Comparison of ENCODE assay signal across 15 cellular contexts in the genomic region with DNA sequence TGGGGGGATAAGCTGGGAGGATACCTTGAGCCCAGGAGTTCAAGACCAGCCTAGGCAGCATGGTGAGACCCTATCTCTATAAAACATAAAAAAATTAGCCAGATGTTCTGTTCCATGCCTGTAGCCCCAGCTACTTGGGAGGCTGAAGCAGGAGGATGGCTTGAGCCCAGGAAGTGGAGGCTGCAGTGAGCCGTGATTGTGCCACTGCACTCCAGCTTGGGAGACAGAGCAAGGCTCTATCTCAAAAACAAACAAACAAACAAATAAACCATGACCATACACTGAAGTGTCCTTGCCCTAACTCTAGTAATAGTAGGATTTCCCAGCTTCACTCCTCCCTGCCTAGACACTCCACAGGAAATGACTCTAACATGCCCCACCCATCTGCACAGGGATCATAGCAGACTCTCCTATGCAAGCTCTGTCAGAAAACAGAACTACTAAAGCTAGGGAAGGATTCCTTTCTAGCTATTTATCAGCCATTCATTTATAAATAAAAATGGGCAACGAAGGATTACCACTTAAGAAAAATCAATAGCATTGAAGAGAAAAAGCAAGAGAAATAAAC. TPM values are rescaled to one million over a fixed set of nuclear protein-coding genes. Genes with fewer than 3 reads are reported as not detected.
A peak's percentile ranks its signal among the peaks of the same experiment; 100 is the strongest.
DNase-seq lines count a peak whose midpoint lies in the region; ATAC-seq and TF ChIP-seq lines count a peak whose summit lies in the region.
"Had no signal": no experiment of that assay in that cellular context is flagged by ENCODE, and none has a peak within 500 bp of the region (broad histone marks: within the 10 kb centered on the region; RNA-seq: fewer than 3 reads in every experiment).

No MANE protein-coding gene starts in this region.

- H3K27ac ChIP-seq in IMR-90 (ENCODE audit: insufficient read depth, low read length): no peak overlapping the region
- no peak overlapping the region for H3K27ac ChIP-seq in CD8-positive, alpha-beta memory T cell (ENCODE audit: low read depth, low read length)
- H3K27ac ChIP-seq: body of pancreas had no signal

- DNase-seq in COLO829 (ENCODE audit: low spot score) (peak; percentile 39), IMR-90 (peak; percentile 53), adipocyte (ENCODE audit: low read depth) (peak; percentile 36), iris pigment epithelial cell (ENCODE audit: low read depth) (peak; percentile 71), lower leg skin (ENCODE audit: low spot score in 2 of 2) (no peak)
- no peak for DNase-seq in CD8-positive, alpha-beta memory T cell
- DNase-seq: activated CD4-positive, alpha-beta T cell treated with anti-CD3 and anti-CD28 coated beads, Interleukin-2, amount 10 ng/mL, durations not matched to agents 24 days and 14 days; body of pancreas; CD8-positive, alpha-beta T cell; immature natural killer cell; NCI-H1105 treated with DMSO at 0.1 percent for 48 hours had no signal

- TF ChIP-seq CTCF in IMR-90 (conservative IDR thresholded peaks at IDR 0.05; ENCODE audit: low read depth, low read length): no peak
- no peak for TF ChIP-seq CTCF in lower leg skin (IDR thresholded peaks at IDR 0.05)

- no peak overlapping the region for H3K18ac ChIP-seq in IMR-90 (ENCODE audit: low read depth, low read length)

- no peak overlapping the region for H3K23ac ChIP-seq in IMR-90 (ENCODE audit: low read depth, low read length)

- in situ Hi-C loops in IMR-90 (cut with MboI; ENCODE audit: low sequenced_read_pairs): no loop called here

- no peak overlapping the region for H4K8ac ChIP-seq in IMR-90 (ENCODE audit: low read depth in 2 of 2, low read length in 2 of 2)

- no peak overlapping the region for H3K56ac ChIP-seq in IMR-90 (ENCODE audit: extremely low read depth, insufficient read depth, low read length)

- no peak overlapping the region for H4K5ac ChIP-seq in IMR-90 (ENCODE audit: low read depth, low read length)

- intact Hi-C loops in IMR-90 (cut with micrococcal nuclease): no loop called here
- intact Hi-C loops in lower leg skin (cut with DNase I; ENCODE audit: low total_unique reads): no loop called here

- peak overlapping the region in 1 of 7 donors; percentile 63 for H3K4me3 Mint-ChIP-seq in CD8-positive, alpha-beta memory T cell
- H3K4me3 Mint-ChIP-seq: activated CD4-positive, alpha-beta T cell treated with anti-CD3 and anti-CD28 coated beads, Interleukin-2, amount 10 ng/mL, durations not matched to agents 24 days and 14 days; CD8-positive, alpha-beta T cell; immature natural killer cell had no signal

- H3K9me3 Mint-ChIP-seq in CD8-positive, alpha-beta memory T cell: no peaks in the 10 kb centered on the region
- H3K9me3 Mint-ChIP-seq: activated CD4-positive, alpha-beta T cell treated with anti-CD3 and anti-CD28 coated beads, Interleukin-2, amount 10 ng/mL, durations not matched to agents 24 days and 14 days; CD8-positive, alpha-beta T cell; immature natural killer cell had no signal

- H3K4me2 ChIP-seq in IMR-90 (ENCODE audit: low read depth, low read length): no peak overlapping the region

- H3K36me3 ChIP-seq in IMR-90 (ENCODE audit: control insufficient read depth, insufficient read depth, low read length) (no peaks in the 10 kb centered on the region), adipocyte (ENCODE audit: control insufficient read depth, insufficient read depth, low read length, severe bottlenecking) (no peaks in the 10 kb centered on the region)
- H3K36me3 ChIP-seq in CD8-positive, alpha-beta memory T cell (ENCODE audit: insufficient read depth, low read length): no peaks in the 10 kb centered on the region

- CTCF ChIA-PET in IMR-90 (lab: Yijun Ruan, JAX): no interaction called here
- CTCF ChIA-PET in CD8-positive, alpha-beta memory T cell (lab: Charles Lee): no interaction called here

- WGBS in IMR-90 (ENCODE audit: extremely low coverage in 2 of 2, insufficient read length in 1 of 2), 2 experiments: no CpG with 5 or more reads among the region's 2 CpGs
- WGBS in lower leg skin, 2 donors: 79 to 85% methylated on average over 2 of the region's 2 CpGs

- POLR2A ChIA-PET in IMR-90 (lab: Charles Lee; ENCODE audit: unreplicated experiment): no interaction called here
- POLR2A ChIA-PET in CD8-positive, alpha-beta memory T cell (lab: Charles Lee): interaction anchor here (0.7 kb wide), 1 partner anchor 31 kb away, joined by 3 read pairs; no protein-coding TSS in a partner anchor

- no peak overlapping the region for H3K4ac ChIP-seq in IMR-90 (ENCODE audit: low read depth, low read length)

- H3K79me1 ChIP-seq in IMR-90 (ENCODE audit: low read depth in 1 of 2, low read length in 2 of 2): peaks cover 0 to 6% of the 10 kb centered on the region in 2 experiments; a peak in 1 of 4 replicates

- no peak overlapping the region for H2AK5ac ChIP-seq in IMR-90 (ENCODE audit: low read depth, low read length)

- H2BK15ac ChIP-seq in IMR-90 (ENCODE audit: low read depth, low read length): no peak overlapping the region

- H3K36me3 Mint-ChIP-seq in CD8-positive, alpha-beta memory T cell: peaks cover 0 to 8% (median 0%) of the 10 kb centered on the region in 3 donors

- H3K14ac ChIP-seq in IMR-90 (replicated peaks; ENCODE audit: low read depth, low read length): no peak overlapping the region

- dilution Hi-C loops in IMR-90 (cut with HindIII; ENCODE audit: low sequenced_read_pairs, unreplicated experiment): no loop called here

- TF ChIP-seq POLR2A in IMR-90 (IDR thresholded peaks at IDR 0.05; ENCODE audit: low read depth, low read length) (no peak), lower leg skin (IDR thresholded peaks at IDR 0.05) (no peak)

- H3K4me1 Mint-ChIP-seq in CD8-positive, alpha-beta memory T cell: peaks cover 10 to 15% (median 11%) of the 10 kb centered on the region in 3 donors

- BruUV-seq in IMR-90 (replicated peaks; lab: Mats Ljungman, UMichigan): no TSS peak

- H2AFZ ChIP-seq in IMR-90 (replicated peaks; ENCODE audit: low read length, poor library complexity): no peak overlapping the region

- H3K4me1 ChIP-seq in IMR-90 (ENCODE audit: control insufficient read depth, insufficient read depth, low read length) (peaks cover 2% of the 10 kb centered on the region; the same call in 1 of the 2 replicates), adipocyte (ENCODE audit: control insufficient read depth, insufficient read depth, low read length) (peaks cover 5% of the 10 kb centered on the region)
- H3K4me1 ChIP-seq in CD8-positive, alpha-beta memory T cell (ENCODE audit: insufficient read depth, low read length): peaks cover 7% of the 10 kb centered on the region

- H2BK20ac ChIP-seq in IMR-90 (ENCODE audit: low read depth, low read length): no peak overlapping the region

- H2BK5ac ChIP-seq in IMR-90 (ENCODE audit: low read depth, low read length, poor library complexity, severe bottlenecking): no peak overlapping the region

- H3K27ac Mint-ChIP-seq in CD8-positive, alpha-beta memory T cell: peak overlapping the region in 2 of 8 donors; percentile 29 to 55
- H3K27ac Mint-ChIP-seq: activated CD4-positive, alpha-beta T cell treated with anti-CD3 and anti-CD28 coated beads, Interleukin-2, amount 10 ng/mL, durations not matched to agents 24 days and 14 days; CD8-positive, alpha-beta T cell; immature natural killer cell had no signal

- 0 out of 2 replicates have a peak, but pooled peaks cover 3% of the 10 kb centered on the region for H3K9me1 ChIP-seq in IMR-90 (ENCODE audit: insufficient read depth, low read length)

- no peak for TF ChIP-seq RAD21 in IMR-90 (IDR thresholded peaks at IDR 0.05; ENCODE audit: low read length)

- H3K4me3 ChIP-seq in IMR-90 (ENCODE audit: insufficient read depth, low read depth, low read length): no peak overlapping the region
- H3K4me3 ChIP-seq in adipocyte (ENCODE audit: low read length): no peak overlapping the region
- no peak overlapping the region for H3K4me3 ChIP-seq in CD8-positive, alpha-beta memory T cell (ENCODE audit: low read length)
- no peak overlapping the region for H3K4me3 ChIP-seq in lower leg skin (ENCODE audit: low read depth, poor library complexity, severe bottlenecking)
- H3K4me3 ChIP-seq: body of pancreas had no signal

- H4K20me1 ChIP-seq in IMR-90 (ENCODE audit: insufficient read depth, low read length): no peaks in the 10 kb centered on the region

- H3K27me3 Mint-ChIP-seq in CD8-positive, alpha-beta memory T cell: peaks cover 3 to 11% of the 10 kb centered on the region in 2 donors

- H3K9me3 ChIP-seq in IMR-90 (ENCODE audit: control insufficient read depth, insufficient read depth, low read length) (no peaks in the 10 kb centered on the region), adipocyte (ENCODE audit: control insufficient read depth, low read length) (no peaks in the 10 kb centered on the region)
- no peaks in the 10 kb centered on the region for H3K9me3 ChIP-seq in CD8-positive, alpha-beta memory T cell (ENCODE audit: low read length)
- H3K9me3 ChIP-seq: body of pancreas had no signal

- H2AK9ac ChIP-seq in IMR-90 (replicated peaks; ENCODE audit: low read depth, low read length, poor library complexity): no peak overlapping the region

- H3K27me3 ChIP-seq in IMR-90 (ENCODE audit: control insufficient read depth, insufficient read depth, low read length) (no peaks in the 10 kb centered on the region), adipocyte (replicated peaks; ENCODE audit: control insufficient read depth, insufficient read depth, low read length) (no peaks in the 10 kb centered on the region)
- H3K27me3 ChIP-seq in CD8-positive, alpha-beta memory T cell (ENCODE audit: insufficient read depth, low read length, poor library complexity, severe bottlenecking): no peaks in the 10 kb centered on the region
- H3K27me3 ChIP-seq: body of pancreas had no signal

- H3K9ac ChIP-seq in IMR-90 (ENCODE audit: low read depth, low read length) (no peak overlapping the region), adipocyte (ENCODE audit: low read length) (no peak overlapping the region)

- H4K91ac ChIP-seq in IMR-90 (ENCODE audit: insufficient read depth, low read depth, low read length): no peak overlapping the region

- no peak overlapping the region for H2BK120ac ChIP-seq in IMR-90 (ENCODE audit: low read depth, low read length)

- ATAC-seq in IMR-90 (ENCODE audit: low read depth) (no peak), HG02642 (IDR thresholded peaks at IDR 0.05; ENCODE audit: poor library complexity, unreplicated experiment) (no peak), HG03520 (IDR thresholded peaks at IDR 0.05; ENCODE audit: unreplicated experiment) (no peak)
- ATAC-seq: body of pancreas; CD8-positive, alpha-beta T cell had no signal

TF ChIP-seq in IMR-90, 13 proteins besides CTCF, POLR2A, EP300 and RAD21:
- TF ChIP-seq RCOR1 (IDR thresholded peaks at IDR 0.05; ENCODE audit: insufficient replicate concordance, low read length) (no peak), FOS (IDR thresholded peaks at IDR 0.05; ENCODE audit: low read depth, low read length) (no peak), RFX5 (IDR thresholded peaks at IDR 0.05; ENCODE audit: low read depth, low read length) (no peak)
TF ChIP-seq in IMR-90: peak in this region for 0.

RNA-seq across cellular contexts. Expression of gene ERICH6, which starts 4.6 kb away (rescaled TPM):
- total RNA-seq in IMR-90 (2012; rRNA removed) (under 0.01 TPM in 1 of 2 replicates, not detected in the other), lower leg skin (not detected)
- polyA plus RNA-seq in IMR-90 (2012; rRNA removed): not detected in 2 replicates
- not detected in 2 replicates for polyA plus RNA-seq in IMR-90 (2012; cell fraction: cytosol; rRNA removed)
- polyA plus RNA-seq in IMR-90 (2012; cell fraction: nucleus; rRNA removed; ENCODE audit: low replicate concordance): 0.03 TPM in 1 of 2 replicates, not detected in the other
- total RNA-seq in CD8-positive, alpha-beta memory T cell: under 1 TPM in 1 of 2 experiments, not detected in 1; 0.39 TPM
- polyA plus RNA-seq in CD8-positive, alpha-beta memory T cell: not detected
- total RNA-seq: activated CD4-positive, alpha-beta T cell treated with anti-CD3 and anti-CD28 coated beads, Interleukin-2, amount 10 ng/mL, durations not matched to agents 24 days and 14 days; epithelial cell of proximal tubule; renal cortical epithelial cell had no signal

Comparison
In these comparisons a context has a peak if more than half of its experiments do, and no peak if none do; other contexts are left out.
1. DNase-seq: peak in COLO829 (single experiment), IMR-90 (single experiment), adipocyte (single experiment) and iris pigment epithelial cell (single experiment); none in CD8-positive, alpha-beta memory T cell (0 of 5) and lower leg skin (0 of 2).